In the genomic region with DNA sequence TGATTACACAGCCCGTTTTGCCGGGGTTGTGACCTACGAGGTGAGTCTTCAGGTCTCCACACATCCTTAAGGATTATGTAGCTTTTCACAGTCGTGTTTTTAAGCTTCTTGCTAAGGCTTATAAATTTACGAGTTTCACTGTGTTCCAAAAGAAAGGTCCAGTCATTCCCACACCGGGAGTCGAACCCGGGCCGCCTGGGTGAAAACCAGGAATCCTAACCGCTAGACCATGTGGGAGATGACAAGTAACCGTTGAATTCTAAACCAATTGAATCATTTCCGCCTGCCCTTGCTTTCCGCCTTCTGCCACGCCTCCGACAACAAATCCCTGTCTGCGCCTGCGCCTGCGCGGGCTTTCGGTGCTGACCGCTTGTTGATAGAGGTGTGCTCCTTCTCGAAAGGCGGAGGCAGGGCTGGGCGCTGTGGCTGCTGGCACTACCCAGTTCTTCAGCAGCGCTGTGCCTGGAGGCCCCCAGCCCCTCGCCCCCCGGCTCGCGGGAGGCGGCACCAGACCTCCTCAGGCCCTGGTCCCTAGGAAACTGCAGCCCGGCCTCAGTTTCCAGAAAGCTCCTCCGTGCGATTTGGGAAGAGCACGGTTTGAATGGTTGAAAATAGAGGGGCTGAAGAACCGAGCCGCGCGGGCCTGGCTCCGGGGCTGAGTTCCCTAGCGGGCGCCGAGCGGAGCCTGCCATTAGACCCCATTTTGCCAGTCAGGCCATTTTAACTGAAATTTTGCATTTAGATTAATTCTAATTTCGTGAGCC, we compare ENCODE assay signal across 1 cellular context.
TF ChIP-seq lines count a peak whose summit lies in the region.

No MANE protein-coding gene starts in this region.

TF ChIP-seq in IMR-90, 13 proteins besides CTCF, POLR2A, EP300 and RAD21:
- TF ChIP-seq SMC3 (IDR thresholded peaks at IDR 0.05; ENCODE audit: low read depth, low read length) (no peak), FOS (IDR thresholded peaks at IDR 0.05; ENCODE audit: low read depth, low read length) (peak; percentile 96), BHLHE40 (IDR thresholded peaks at IDR 0.05; ENCODE audit: low read depth, low read length) (no peak), NFE2L2 (IDR thresholded peaks at IDR 0.05; ENCODE audit: low read depth, low read length) (no peak)
